ENCODE assay signal across 9 cellular contexts in the genomic region with DNA sequence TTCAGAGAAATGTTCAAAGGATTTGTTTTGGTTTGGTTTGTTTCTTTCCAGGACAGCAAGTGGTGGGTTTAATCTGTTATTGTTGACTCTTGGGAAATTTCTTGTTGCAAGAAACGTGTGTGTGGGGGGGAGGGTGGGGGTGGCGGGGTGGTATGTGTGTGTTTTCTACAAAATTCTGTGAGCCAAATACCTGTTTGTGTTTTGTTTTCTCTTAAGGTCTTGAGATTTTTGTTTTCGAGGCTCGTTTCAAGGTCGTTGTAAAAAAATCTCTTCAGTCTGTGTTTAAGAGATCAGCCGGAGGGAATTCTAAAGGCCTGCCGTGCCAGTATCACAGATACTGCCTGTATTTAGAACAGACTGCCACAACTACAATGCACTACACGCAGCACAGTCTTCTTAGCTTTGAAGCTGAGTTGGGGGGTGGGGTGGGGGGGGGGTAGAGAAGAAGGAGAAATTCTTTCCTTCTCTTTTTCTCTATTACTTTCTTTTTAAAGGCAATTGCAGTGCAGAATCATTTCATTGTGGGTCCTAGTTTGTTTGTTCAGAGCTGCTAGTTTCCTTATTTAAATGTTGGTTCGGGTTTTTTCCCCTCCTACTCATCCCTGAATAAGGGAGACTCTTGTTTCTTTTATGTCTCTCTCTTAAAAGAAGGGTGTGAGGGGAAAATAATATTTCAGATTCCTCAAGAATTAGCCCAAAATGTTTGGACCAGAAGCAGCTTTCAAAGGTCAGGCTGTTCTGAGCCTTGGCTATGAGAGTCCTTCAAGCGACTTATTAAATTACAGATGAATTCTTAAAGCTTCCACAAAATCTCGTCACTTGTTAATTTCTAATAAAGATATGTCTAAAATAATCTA. TPM values are rescaled to one million over a fixed set of nuclear protein-coding genes. Genes with fewer than 3 reads are reported as not detected.
DNase-seq lines count a peak whose midpoint lies in the region; ATAC-seq and TF ChIP-seq lines count a peak whose summit lies in the region.
"Had no signal": no experiment of that assay in that cellular context is flagged by ENCODE, and none has a peak within 500 bp of the region (broad histone marks: within the 10 kb centered on the region; RNA-seq: fewer than 3 reads in every experiment).

No MANE protein-coding gene starts in this region.

- peak overlapping the region; percentile 93 for H3K4me3 Mint-ChIP-seq in activated CD8-positive, alpha-beta T cell treated with anti-CD3 and anti-CD28 coated beads for 36 hours

- CTCF ChIA-PET in activated CD8-positive, alpha-beta T cell treated with anti-CD3 and anti-CD28 coated beads for 36 hours (lab: Charles Lee), result interaction anchor here (0.7 to 5.3 kb wide), 33 partner anchors 8 to 1395 kb away, joined by 3 to 79 read pairs (median 5); no protein-coding TSS in a partner anchor
- CTCF ChIA-PET in GM10248 (lab: Yijun Ruan, JAX), result interaction anchor here (1.0 to 6.2 kb wide), 19 partner anchors 7 to 1357 kb away, joined by 3 to 54 read pairs (median 4); no protein-coding TSS in a partner anchor

- peak overlapping the region; percentile 98 for H3K27ac Mint-ChIP-seq in activated CD8-positive, alpha-beta T cell treated with anti-CD3 and anti-CD28 coated beads for 36 hours

- no peaks in the 10 kb centered on the region for H3K36me3 ChIP-seq in gastroesophageal sphincter
- H3K36me3 ChIP-seq in psoas muscle (ENCODE audit: insufficient read depth in 1 of 2, low read depth in 1 of 2), result no peaks in the 10 kb centered on the region

- TF ChIP-seq EP300 in gastroesophageal sphincter (IDR thresholded peaks at IDR 0.05), result no peak

- no peak for TF ChIP-seq CTCF in activated CD8-positive, alpha-beta T cell treated with anti-CD3 and anti-CD28 coated beads for 36 hours (IDR thresholded peaks at IDR 0.05)
- no peak for TF ChIP-seq CTCF in gastroesophageal sphincter (IDR thresholded peaks at IDR 0.05)
- TF ChIP-seq CTCF in psoas muscle (IDR thresholded peaks at IDR 0.05), result no peak
- no peak for TF ChIP-seq CTCF in GM10248 (IDR thresholded peaks at IDR 0.05; ENCODE audit: control extremely low read depth, extremely low read depth, low read depth, missing control alignments)

- peaks cover 59% of the 10 kb centered on the region for H3K4me1 Mint-ChIP-seq in activated CD8-positive, alpha-beta T cell treated with anti-CD3 and anti-CD28 coated beads for 36 hours (ENCODE audit: low read depth)

- POLR2A ChIA-PET in activated CD8-positive, alpha-beta T cell treated with anti-CD3 and anti-CD28 coated beads for 36 hours (lab: Charles Lee), result interaction anchor here (0.7 to 9.0 kb wide), 27 partner anchors 9 to 550 kb away, joined by 3 to 134 read pairs (median 4); no protein-coding TSS in a partner anchor
- POLR2A ChIA-PET in GM10248 (lab: Yijun Ruan, JAX), result interaction anchor here (0.5 kb wide), 1 partner anchor 447 kb away, joined by 3 read pairs; no protein-coding TSS in a partner anchor

- H3K9me3 ChIP-seq in gastroesophageal sphincter, result no peaks in the 10 kb centered on the region
- no peaks in the 10 kb centered on the region for H3K9me3 ChIP-seq in psoas muscle

- H3K27me3 Mint-ChIP-seq in activated CD8-positive, alpha-beta T cell treated with anti-CD3 and anti-CD28 coated beads for 36 hours, result no peaks in the 10 kb centered on the region

- WGBS in gastroesophageal sphincter (ENCODE audit: low coverage in 1 of 2), 2 donors, result 10 to 12% methylated on average over 11 of the region's 11 CpGs
- WGBS in psoas muscle, 3 donors, result 13 to 18% (median 15%) methylated on average over 11 of the region's 11 CpGs

- peak; percentile 7 for ATAC-seq in activated CD8-positive, alpha-beta T cell treated with anti-CD3 and anti-CD28 coated beads for 36 hours
- ATAC-seq in gastroesophageal sphincter (no peak), psoas muscle (peak in 1 of 4 donors; percentile 19)

- peaks cover 0 to 70% (median 0%) of the 10 kb centered on the region in 3 donors for H3K4me1 ChIP-seq in gastroesophageal sphincter
- peaks cover 33% of the 10 kb centered on the region for H3K4me1 ChIP-seq in psoas muscle

- no peaks in the 10 kb centered on the region for H3K9me3 Mint-ChIP-seq in activated CD8-positive, alpha-beta T cell treated with anti-CD3 and anti-CD28 coated beads for 36 hours

- H3K27me3 ChIP-seq in gastroesophageal sphincter, result no peaks in the 10 kb centered on the region
- H3K27me3 ChIP-seq in psoas muscle (ENCODE audit: insufficient read depth in 3 of 3, low read length in 2 of 3), result no peaks in the 10 kb centered on the region

- intact Hi-C loops in activated CD8-positive, alpha-beta T cell treated with anti-CD3 and anti-CD28 coated beads for 36 hours (cut with micrococcal nuclease), result loop anchor here (2.0 to 10.0 kb wide), 8 partner anchors 52 to 1288 kb away; no protein-coding TSS in a partner anchor
- intact Hi-C loops in psoas muscle (cut with DNase I), result loop anchor here (5.0 to 10.0 kb wide), 3 partner anchors 171 to 838 kb away; no protein-coding TSS in a partner anchor

- H3K36me3 Mint-ChIP-seq in activated CD8-positive, alpha-beta T cell treated with anti-CD3 and anti-CD28 coated beads for 36 hours (ENCODE audit: low read depth), result peaks cover 6% of the 10 kb centered on the region

- peak; percentile 7 for DNase-seq in NK-92 treated with Interleukin-12 subunit alpha and Interleukin-12 subunit beta, amount 100 ng/mL, for 24 hours (lab: John Stamatoyannopoulos, UW)
- DNase-seq in NK-92 (lab: John Stamatoyannopoulos, UW; ENCODE audit: unreplicated experiment) (no peak), psoas muscle (no peak), NCI-H2227 treated with DMSO at 0.1 percent for 48 hours (lab: John Stamatoyannopoulos, UW) (no peak), GM10248 (ENCODE audit: extremely low spot score) (no peak), NCI-H146 (lab: John Stamatoyannopoulos, UW) (no peak)
- DNase-seq in activated CD8-positive, alpha-beta T cell treated with anti-CD3 and anti-CD28 coated beads for 36 hours, result peak; percentile 35

- peak overlapping the region; percentile 61 to 68 for H3K4me3 ChIP-seq in gastroesophageal sphincter
- peak overlapping the region; percentile 93 for H3K4me3 ChIP-seq in psoas muscle

- H3K27ac ChIP-seq in gastroesophageal sphincter (peak overlapping the region; percentile 88 to 99 (median 96)), psoas muscle (peak overlapping the region; percentile 100)

- TF ChIP-seq POLR2A in gastroesophageal sphincter (IDR thresholded peaks at IDR 0.05), result no peak

RNA-seq across cellular contexts. Expression of gene BCL6, which starts 1.4 kb away (rescaled TPM):
- 10 to 100 TPM; 13.7 to 14.0 TPM for total RNA-seq in activated CD8-positive, alpha-beta T cell treated with anti-CD3 and anti-CD28 coated beads for 36 hours
- total RNA-seq in gastroesophageal sphincter (100 to 1,000 TPM in 3 of 4 donors, 10 to 100 TPM in 1; 60.0 to 146 (median 115) TPM), psoas muscle (100 to 1,000 TPM; 235 to 524 (median 312) TPM)
- polyA plus RNA-seq in psoas muscle, result 100 to 1,000 TPM in 2 of 3 donors, 10 to 100 TPM in 1; 43.2 to 276 (median 172) TPM

RNA-seq across cellular contexts. Expression of gene RTP2, which starts 44.4 kb away (rescaled TPM):
- total RNA-seq in activated CD8-positive, alpha-beta T cell treated with anti-CD3 and anti-CD28 coated beads for 36 hours, result not detected
- total RNA-seq in gastroesophageal sphincter (not detected), psoas muscle (1 to 10 TPM in 1 of 4 donors, under 1 TPM in 2, not detected in 1; 0.21 to 4.0 (median 0.32) TPM)
- polyA plus RNA-seq in psoas muscle, result under 1 TPM in 2 of 3 donors, not detected in 1; 0.08 to 0.66 TPM
- total RNA-seq: activated CD8-positive, alpha-beta memory T cell treated with anti-CD3 and anti-CD28 coated beads for 36 hours had no signal

Comparison
In these comparisons a context has a peak if more than half of its experiments do, and no peak if none do; other contexts are left out.
1. DNase-seq: peak in NK-92 treated with Interleukin-12 subunit alpha and Interleukin-12 subunit beta, amount 100 ng/mL, for 24 hours (single experiment) and activated CD8-positive, alpha-beta T cell treated with anti-CD3 and anti-CD28 coated beads for 36 hours (single experiment); none in NK-92 (single experiment), psoas muscle (0 of 2), NCI-H2227 treated with DMSO at 0.1 percent for 48 hours (single experiment), GM10248 (single experiment) and NCI-H146 (single experiment).
2. RNA of gene BCL6, which starts 1.4 kb away (total RNA-seq): 235 to 524 TPM in psoas muscle and 60.0 to 146 TPM in gastroesophageal sphincter; 13.7 to 14.0 TPM in activated CD8-positive, alpha-beta T cell treated with anti-CD3 and anti-CD28 coated beads for 36 hours; every median in the first group is over 4 times any median in the second.